Comparison of ENCODE assay signal across 8 cellular contexts in the genomic region with DNA sequence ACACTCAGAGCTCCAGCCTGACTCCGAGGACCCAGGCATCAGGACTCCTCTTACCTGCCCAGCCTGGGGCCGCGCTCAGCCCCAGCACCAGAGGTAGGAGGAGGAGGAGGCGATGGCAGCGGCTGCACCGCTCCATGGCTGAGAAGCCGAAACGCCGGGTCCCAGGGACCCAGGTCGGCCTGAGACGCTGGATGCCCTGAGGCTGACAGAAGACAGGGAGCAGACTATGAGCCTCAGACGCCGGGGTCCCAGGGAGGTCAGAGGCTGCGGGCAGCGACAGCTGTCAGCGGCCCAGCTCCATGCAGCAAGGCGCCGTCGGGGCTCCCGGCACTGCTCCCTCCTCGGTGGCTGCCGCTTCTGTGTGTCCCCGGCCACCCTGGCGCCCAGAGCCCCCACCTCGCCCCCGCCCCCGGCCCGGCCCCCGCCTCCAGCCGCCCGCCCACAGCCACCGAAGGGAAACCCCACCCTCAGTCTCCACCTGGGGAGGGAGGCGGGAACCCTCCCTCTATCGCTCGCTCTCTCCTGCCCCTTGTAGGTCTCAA. TPM values are rescaled to one million over a fixed set of nuclear protein-coding genes. Genes with fewer than 3 reads are reported as not detected.
DNase-seq lines count a peak whose midpoint lies in the region; ATAC-seq, FAIRE-seq and TF ChIP-seq lines count a peak whose summit lies in the region.

A gene (minus strand): TSS at position 363 of the 542 bp plus-strand sequence. CDS start 227 bp downstream, at position 136.

- H3K4me1 ChIP-seq in colonic mucosa (peaks cover 6% of the 10 kb centered on the region), mesendoderm (ENCODE audit: control insufficient read depth, low read depth, low read length) (peaks cover 3% of the 10 kb centered on the region), tibial nerve (peaks cover 0 to 63% (median 15%) of the 10 kb centered on the region in 4 donors), PC-3 (ENCODE audit: insufficient read depth, low read length) (no peaks in the 10 kb centered on the region)

- H2AK5ac ChIP-seq in mesendoderm (ENCODE audit: low read length) = no peak within 1 kb of the TSS

- no peaks in the 10 kb centered on the region for H3K9me2 ChIP-seq in PC-3 (replicated peaks; ENCODE audit: low read length)

- no CpG with 5 or more reads among the region's 35 CpGs for WGBS in mesendoderm (ENCODE audit: extremely low coverage, insufficient coverage, low lambda C conversion rate)
- WGBS in tibial nerve, 2 donors = 16 to 25% methylated on average over 22 to 25 of the region's 35 CpGs

- peak within 1 kb of the TSS; percentile 44 to 47 for H3K9ac ChIP-seq in colonic mucosa (ENCODE audit: low read depth in 2 of 2, low read length in 2 of 2)
- H3K9ac ChIP-seq in mesendoderm (ENCODE audit: low read length) = peak within 1 kb of the TSS; percentile 81
- H3K9ac ChIP-seq in PC-3 (ENCODE audit: low read length) = no peak within 1 kb of the TSS

- no peak within 1 kb of the TSS for H2BK120ac ChIP-seq in mesendoderm (ENCODE audit: low read depth, low read length)

- H3K27ac Mint-ChIP-seq in activated T-cell treated with anti-CD3 and anti-CD28 coated beads, Interleukin-2, amount 50 U/mL, for 24 hours = peak within 1 kb of the TSS; percentile 57

- H4K20me1 ChIP-seq in PC-3 (ENCODE audit: low read length) = no peaks in the 10 kb centered on the region

- TF ChIP-seq CTCF in colonic mucosa (IDR thresholded peaks at IDR 0.05) (no peak), tibial nerve (IDR thresholded peaks at IDR 0.05) (no peak), PC-3 (conservative IDR thresholded peaks at IDR 0.05; ENCODE audit: low read depth, low read length) (no peak)

- no peak for TF ChIP-seq EP300 in tibial nerve (IDR thresholded peaks at IDR 0.05)

- H3K27ac ChIP-seq in colonic mucosa (no peak within 1 kb of the TSS), mesendoderm (ENCODE audit: low read depth, low read length) (no peak within 1 kb of the TSS), tibial nerve (peak within 1 kb of the TSS; percentile 61 to 84 (median 72)), PC-3 (ENCODE audit: low read length) (no peak within 1 kb of the TSS)

- TF ChIP-seq POLR2A in tibial nerve (IDR thresholded peaks at IDR 0.05) = no peak

- FAIRE-seq in HTR-8/SVneo (lab: Jason Lieb, UNC) = no peak

- no peaks in the 10 kb centered on the region for H3K79me1 ChIP-seq in mesendoderm (ENCODE audit: low read length)

- peaks cover 23% of the 10 kb centered on the region for H3K27me3 Mint-ChIP-seq in activated T-cell treated with anti-CD3 and anti-CD28 coated beads, Interleukin-2, amount 50 U/mL, for 24 hours

- no peak within 1 kb of the TSS for H2BK15ac ChIP-seq in mesendoderm (replicated peaks; ENCODE audit: low read depth)

- no peak within 1 kb of the TSS for H4K8ac ChIP-seq in mesendoderm (ENCODE audit: low read depth, low read length)

- H3K27me3 ChIP-seq in colonic mucosa = peaks cover 24% of the 10 kb centered on the region
- H3K27me3 ChIP-seq in mesendoderm (ENCODE audit: insufficient read depth, low read length, poor library complexity) = no peaks in the 10 kb centered on the region
- H3K27me3 ChIP-seq in tibial nerve = peaks cover 0 to 28% of the 10 kb centered on the region in 2 donors
- no peaks in the 10 kb centered on the region for H3K27me3 ChIP-seq in PC-3 (ENCODE audit: low read length)

- no peak within 1 kb of the TSS for H3K18ac ChIP-seq in mesendoderm (ENCODE audit: low read length)

- H3K9me3 ChIP-seq in colonic mucosa = no peaks in the 10 kb centered on the region
- no peaks in the 10 kb centered on the region for H3K9me3 ChIP-seq in tibial nerve
- no peaks in the 10 kb centered on the region for H3K9me3 ChIP-seq in PC-3 (ENCODE audit: low read length)

- ATAC-seq in PC-3 = no peak

- H4K5ac ChIP-seq in mesendoderm (ENCODE audit: low read length) = no peak within 1 kb of the TSS

- CTCF ChIA-PET in PC-3 (lab: Charles Lee) = no interaction called here

- no peaks in the 10 kb centered on the region for H3K9me3 Mint-ChIP-seq in activated T-cell treated with anti-CD3 and anti-CD28 coated beads, Interleukin-2, amount 50 U/mL, for 24 hours

- H2AFZ ChIP-seq in PC-3 (ENCODE audit: low read length) = no peak within 1 kb of the TSS

- H3K4me3 Mint-ChIP-seq in activated T-cell treated with anti-CD3 and anti-CD28 coated beads, Interleukin-2, amount 50 U/mL, for 24 hours = peak within 1 kb of the TSS; percentile 60

- H3K4me3 ChIP-seq in colonic mucosa = peak within 1 kb of the TSS; percentile 11
- peak within 1 kb of the TSS; percentile 65 for H3K4me3 ChIP-seq in mesendoderm (ENCODE audit: low read length)
- peak within 1 kb of the TSS; percentile 32 to 53 (median 41) for H3K4me3 ChIP-seq in tibial nerve
- H3K4me3 ChIP-seq in PC-3 (ENCODE audit: low read length) = no peak within 1 kb of the TSS

- no peak for DNase-seq in activated T-cell treated with anti-CD3 and anti-CD28 coated beads, Interleukin-2, amount 50 U/mL, for 24 hours
- DNase-seq in activated T-cell treated with anti-CD3 and anti-CD28 coated beads for 4 hours = no peak
- no peak for DNase-seq in colonic mucosa
- DNase-seq in mesendoderm = no peak
- DNase-seq in tibial nerve (ENCODE audit: low spot score in 2 of 2) = no peak
- DNase-seq in HPDE6-E6E7 (ENCODE audit: extremely low spot score) = no peak
- DNase-seq in PC-3 = no peak
- no peak for DNase-seq in HTR-8/SVneo (ENCODE audit: insufficient read length, low spot score)

- H3K23ac ChIP-seq in mesendoderm (ENCODE audit: low read length) = no peak within 1 kb of the TSS

- H3K56ac ChIP-seq in mesendoderm (ENCODE audit: low read length) = peak within 1 kb of the TSS; percentile 90

- H3K4ac ChIP-seq in mesendoderm (ENCODE audit: low read depth, low read length) = no peak within 1 kb of the TSS

- H2BK5ac ChIP-seq in mesendoderm (ENCODE audit: low read length) = no peak within 1 kb of the TSS

- H3K4me2 ChIP-seq in mesendoderm (ENCODE audit: low read length) = peak within 1 kb of the TSS; percentile 95
- no peak within 1 kb of the TSS for H3K4me2 ChIP-seq in PC-3 (ENCODE audit: low read length)

- no peaks in the 10 kb centered on the region for H3K79me2 ChIP-seq in mesendoderm (ENCODE audit: control insufficient read depth, insufficient read depth, low read length)
- H3K79me2 ChIP-seq in PC-3 (ENCODE audit: low read length) = 0 out of 2 replicates have a peak, but pooled peaks cover 4% of the 10 kb centered on the region

- peaks cover 37% of the 10 kb centered on the region for H3K36me3 Mint-ChIP-seq in activated T-cell treated with anti-CD3 and anti-CD28 coated beads, Interleukin-2, amount 50 U/mL, for 24 hours (ENCODE audit: low read depth)

- POLR2A ChIA-PET in PC-3 (lab: Charles Lee; ENCODE audit: unreplicated experiment) = no interaction called here

- no TSS peak for BruUV-seq in PC-3 (replicated peaks; lab: Mats Ljungman, UMichigan)

- H3K36me3 ChIP-seq in colonic mucosa (peaks cover 3% of the 10 kb centered on the region), mesendoderm (ENCODE audit: control insufficient read depth, insufficient read depth, low read length) (peaks cover 2% of the 10 kb centered on the region), tibial nerve (peaks cover 0 to 32% (median 25%) of the 10 kb centered on the region in 3 donors), PC-3 (ENCODE audit: low read depth, low read length) (peaks cover 26% of the 10 kb centered on the region)

- H3K4me1 Mint-ChIP-seq in activated T-cell treated with anti-CD3 and anti-CD28 coated beads, Interleukin-2, amount 50 U/mL, for 24 hours (ENCODE audit: low read depth) = peaks cover 27% of the 10 kb centered on the region

- intact Hi-C loops in colonic mucosa (cut with DNase I) = no loop called here
- intact Hi-C loops in PC-3 (cut with micrococcal nuclease) = no loop called here

- H3F3A ChIP-seq in PC-3 (ENCODE audit: low read length, unreplicated experiment) = no peaks in the 10 kb centered on the region

RNA-seq across cellular contexts. Expression of the gene that starts here (rescaled TPM):
- total RNA-seq in colonic mucosa (under 1 TPM; 0.13 to 0.44 TPM), tibial nerve (1 to 10 TPM; 1.5 to 4.3 (median 2.9) TPM), PC-3 (2014; rRNA removed) (0.58 and 0.63 TPM in 2 replicates)
- polyA plus RNA-seq in mesendoderm (2013, experiment 1 of 2) = 0.52 TPM
- polyA plus RNA-seq in mesendoderm (2013, experiment 2 of 2) = 0.57 TPM

Comparison
In these comparisons a context has a peak if more than half of its experiments do, and no peak if none do; other contexts are left out.
1. H3K27ac ChIP-seq: peak in tibial nerve (4 of 4); none in colonic mucosa (single experiment), mesendoderm (single experiment) and PC-3 (single experiment).